In genomic region chr12:51678086-51678724, GRCh38 we compare ENCODE assay signal across 8 cellular contexts.
DNase-seq lines count a peak whose midpoint lies in the region; ATAC-seq and TF ChIP-seq lines count a peak whose summit lies in the region.

No MANE protein-coding gene starts in this region.

- peaks cover 31% of the 10 kb centered on the region for H3K27me3 Mint-ChIP-seq in CD4-positive, CD25-positive, alpha-beta regulatory T cell
- H3K27me3 Mint-ChIP-seq in activated naive CD4-positive, alpha-beta T cell treated with anti-CD3 and anti-CD28 coated beads for 36 hours (ENCODE audit: low read depth) = no peaks in the 10 kb centered on the region

- H3K4me1 Mint-ChIP-seq in CD4-positive, CD25-positive, alpha-beta regulatory T cell = no peaks in the 10 kb centered on the region
- H3K4me1 Mint-ChIP-seq in activated naive CD4-positive, alpha-beta T cell treated with anti-CD3 and anti-CD28 coated beads for 36 hours (ENCODE audit: low read depth) = no peaks in the 10 kb centered on the region

- H3K27ac ChIP-seq in CD4-positive, CD25-positive, alpha-beta regulatory T cell (ENCODE audit: insufficient read depth, low read length, poor library complexity, severe bottlenecking) = no peak overlapping the region

- no peak for ATAC-seq in CD4-positive, CD25-positive, alpha-beta regulatory T cell (ENCODE audit: low read depth in 2 of 2)
- ATAC-seq in GM21717 (IDR thresholded peaks at IDR 0.05; ENCODE audit: unreplicated experiment) (no peak), HG03378 (IDR thresholded peaks at IDR 0.05; ENCODE audit: unreplicated experiment) (no peak)

- no peaks in the 10 kb centered on the region for H3K9me3 ChIP-seq in CD4-positive, CD25-positive, alpha-beta regulatory T cell (ENCODE audit: control insufficient read depth in 2 of 2, low read length in 2 of 2)

- H3K36me3 Mint-ChIP-seq in CD4-positive, CD25-positive, alpha-beta regulatory T cell = no peaks in the 10 kb centered on the region
- H3K36me3 Mint-ChIP-seq in activated naive CD4-positive, alpha-beta T cell treated with anti-CD3 and anti-CD28 coated beads for 36 hours (ENCODE audit: low read depth) = no peaks in the 10 kb centered on the region

- TF ChIP-seq CTCF in GM20000 (IDR thresholded peaks at IDR 0.05; ENCODE audit: extremely low read depth, missing control alignments) = peak; percentile 48

- H3K4me3 ChIP-seq in CD4-positive, CD25-positive, alpha-beta regulatory T cell (ENCODE audit: low read depth, low read length) = no peak overlapping the region

- DNase-seq in CD4-positive, CD25-positive, alpha-beta regulatory T cell = peak in 2 of 3 donors; percentile 22 to 54
- DNase-seq in GM20000 (ENCODE audit: low spot score) (peak; percentile 46), NCI-H524 (lab: John Stamatoyannopoulos, UW) (peak; percentile 39 to 61), hepatic stellate cell (ENCODE audit: low spot score) (peak; percentile 48)
- peak; percentile 30 for DNase-seq in activated naive CD4-positive, alpha-beta T cell treated with anti-CD3 and anti-CD28 coated beads for 36 hours
- peak; percentile 31 for DNase-seq in stimulated activated CD4-positive, alpha-beta T cell treated with anti-CD3 and anti-CD28 coated beads, Interleukin-15, amount 100 ng/mL, for 24 hours

- H3K4me3 Mint-ChIP-seq in CD4-positive, CD25-positive, alpha-beta regulatory T cell = no peak overlapping the region
- H3K4me3 Mint-ChIP-seq in activated naive CD4-positive, alpha-beta T cell treated with anti-CD3 and anti-CD28 coated beads for 36 hours = no peak overlapping the region

- H3K9me3 Mint-ChIP-seq in CD4-positive, CD25-positive, alpha-beta regulatory T cell = no peaks in the 10 kb centered on the region
- H3K9me3 Mint-ChIP-seq in activated naive CD4-positive, alpha-beta T cell treated with anti-CD3 and anti-CD28 coated beads for 36 hours = no peaks in the 10 kb centered on the region

- H3K4me1 ChIP-seq in CD4-positive, CD25-positive, alpha-beta regulatory T cell (ENCODE audit: control insufficient read depth, insufficient read depth, low read length, poor library complexity, severe bottlenecking) = no peaks in the 10 kb centered on the region

- H3K27ac Mint-ChIP-seq in CD4-positive, CD25-positive, alpha-beta regulatory T cell = no peak overlapping the region
- H3K27ac Mint-ChIP-seq in activated naive CD4-positive, alpha-beta T cell treated with anti-CD3 and anti-CD28 coated beads for 36 hours = no peak overlapping the region

- CTCF ChIA-PET in activated naive CD4-positive, alpha-beta T cell treated with anti-CD3 and anti-CD28 coated beads for 36 hours (lab: Charles Lee) = interaction anchor here (1.3 to 2.5 kb wide), 7 partner anchors 9 to 259 kb away, joined by 3 to 11 read pairs (median 5); no protein-coding TSS in a partner anchor

- no peaks in the 10 kb centered on the region for H3K36me3 ChIP-seq in CD4-positive, CD25-positive, alpha-beta regulatory T cell (ENCODE audit: control insufficient read depth, insufficient read depth, low read length)

- peaks cover 13% of the 10 kb centered on the region for H3K27me3 ChIP-seq in CD4-positive, CD25-positive, alpha-beta regulatory T cell (ENCODE audit: control insufficient read depth, insufficient read depth, low read length)

- intact Hi-C loops in activated naive CD4-positive, alpha-beta T cell treated with anti-CD3 and anti-CD28 coated beads for 36 hours (cut with micrococcal nuclease) = loop anchor here (1.0 to 10.0 kb wide), 2 partner anchors 197 to 257 kb away; no protein-coding TSS in a partner anchor
